ENCODE assay signal across 31 cellular contexts in the genomic region with DNA sequence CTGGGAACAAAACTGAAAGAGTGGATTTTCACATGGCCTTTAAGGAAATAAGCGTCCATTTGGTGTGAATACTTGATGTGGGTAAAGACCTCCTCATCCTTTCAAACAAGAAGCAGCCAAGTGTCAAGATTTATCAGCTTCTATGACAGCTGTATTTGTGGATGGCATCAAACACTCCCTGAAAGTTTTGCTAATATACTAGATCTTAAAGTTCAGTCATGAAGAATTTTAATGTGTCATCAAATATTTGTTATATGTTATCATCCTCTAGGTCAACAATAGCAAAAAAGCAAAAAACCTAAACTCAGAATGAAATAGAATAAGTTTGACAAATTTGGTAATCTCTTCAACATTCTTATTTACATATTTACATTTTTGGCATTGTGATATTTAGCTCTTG.
"Had no signal": no experiment of that assay in that cellular context is flagged by ENCODE, and none has a peak within 500 bp of the region (broad histone marks: within the 10 kb centered on the region; RNA-seq: fewer than 3 reads in every experiment).

No MANE protein-coding gene starts in this region.

- H3K27ac ChIP-seq: hepatocyte, pancreas, prostate gland, sigmoid colon, thyroid gland, upper lobe of right lung, WERI-Rb-1 had no signal

- H3K27ac Mint-ChIP-seq: activated CD4-positive, alpha-beta memory T cell treated with anti-CD3 and anti-CD28 coated beads for 36 hours; activated naive CD4-positive, alpha-beta T cell treated with anti-CD3 and anti-CD28 coated beads, Interleukin-2, amount 10 ng/mL, durations not matched to agents 7 days and 5 days; activated naive CD8-positive, alpha-beta T cell treated with anti-CD3 and anti-CD28 coated beads, Interleukin-2, amount 10 ng/mL, durations not matched to agents 7 days and 5 days; activated T-cell treated with anti-CD3 and anti-CD28 coated beads, Interleukin-2, amount 50 U/mL, for 24 hours; naive thymus-derived CD4-positive, alpha-beta T cell; stimulated activated memory B cell treated with anti-CD40 and anti-IgM and Interleukin-4, amounts not matched to agents 10 μg/mL and 1 μg/mL and 100 μg/mL, for 72 hours; stimulated activated naive CD8-positive, alpha-beta T cell treated with anti-CD3 and anti-CD28 coated beads, Interleukin-15, amount 100 ng/mL, for 72 hours had no signal

- H3K9me3 ChIP-seq: pancreas, prostate gland, sigmoid colon, thyroid gland, upper lobe of right lung had no signal

- H3K4me1 Mint-ChIP-seq: activated naive CD4-positive, alpha-beta T cell treated with anti-CD3 and anti-CD28 coated beads, Interleukin-2, amount 10 ng/mL, durations not matched to agents 7 days and 5 days; activated naive CD8-positive, alpha-beta T cell treated with anti-CD3 and anti-CD28 coated beads, Interleukin-2, amount 10 ng/mL, durations not matched to agents 7 days and 5 days; naive thymus-derived CD4-positive, alpha-beta T cell; stimulated activated memory B cell treated with anti-CD40 and anti-IgM and Interleukin-4, amounts not matched to agents 10 μg/mL and 1 μg/mL and 100 μg/mL, for 72 hours; stimulated activated naive CD8-positive, alpha-beta T cell treated with anti-CD3 and anti-CD28 coated beads, Interleukin-15, amount 100 ng/mL, for 72 hours had no signal

- H3K27me3 Mint-ChIP-seq: activated T-cell treated with anti-CD3 and anti-CD28 coated beads, Interleukin-2, amount 50 U/mL, for 24 hours; stimulated activated memory B cell treated with anti-CD40 and anti-IgM and Interleukin-4, amounts not matched to agents 10 μg/mL and 1 μg/mL and 100 μg/mL, for 72 hours; stimulated activated naive CD8-positive, alpha-beta T cell treated with anti-CD3 and anti-CD28 coated beads, Interleukin-15, amount 100 ng/mL, for 72 hours had no signal

- H3K79me2 ChIP-seq: hepatocyte had no signal

- ATAC-seq: activated CD4-positive, CD25-positive, alpha-beta regulatory T cell treated with anti-CD3 and anti-CD28 coated beads, Interleukin-2, amount 50 U/mL, for 24 hours; esophagus mucosa; naive thymus-derived CD4-positive, alpha-beta T cell; pancreas; stimulated activated memory B cell treated with anti-CD40 and anti-IgM and Interleukin-4, amounts not matched to agents 10 μg/mL and 1 μg/mL and 100 μg/mL, for 72 hours; stimulated activated naive CD8-positive, alpha-beta T cell treated with anti-CD3 and anti-CD28 coated beads, Interleukin-15, amount 100 ng/mL, for 72 hours; upper lobe of right lung had no signal

- H3K36me3 ChIP-seq: pancreas, prostate gland, sigmoid colon, thyroid gland, upper lobe of right lung, WERI-Rb-1 had no signal

- H2AFZ ChIP-seq: hepatocyte had no signal

- H3K36me3 Mint-ChIP-seq: activated CD4-positive, alpha-beta memory T cell treated with anti-CD3 and anti-CD28 coated beads for 36 hours; activated naive CD4-positive, alpha-beta T cell treated with anti-CD3 and anti-CD28 coated beads, Interleukin-2, amount 10 ng/mL, durations not matched to agents 7 days and 5 days; activated naive CD8-positive, alpha-beta T cell treated with anti-CD3 and anti-CD28 coated beads, Interleukin-2, amount 10 ng/mL, durations not matched to agents 7 days and 5 days; naive thymus-derived CD4-positive, alpha-beta T cell; stimulated activated memory B cell treated with anti-CD40 and anti-IgM and Interleukin-4, amounts not matched to agents 10 μg/mL and 1 μg/mL and 100 μg/mL, for 72 hours had no signal

- H3K4me3 Mint-ChIP-seq: activated CD4-positive, alpha-beta memory T cell treated with anti-CD3 and anti-CD28 coated beads for 36 hours; activated naive CD4-positive, alpha-beta T cell treated with anti-CD3 and anti-CD28 coated beads, Interleukin-2, amount 10 ng/mL, durations not matched to agents 7 days and 5 days; activated naive CD8-positive, alpha-beta T cell treated with anti-CD3 and anti-CD28 coated beads, Interleukin-2, amount 10 ng/mL, durations not matched to agents 7 days and 5 days; activated T-cell treated with anti-CD3 and anti-CD28 coated beads, Interleukin-2, amount 50 U/mL, for 24 hours; naive thymus-derived CD4-positive, alpha-beta T cell; stimulated activated memory B cell treated with anti-CD40 and anti-IgM and Interleukin-4, amounts not matched to agents 10 μg/mL and 1 μg/mL and 100 μg/mL, for 72 hours; stimulated activated naive CD8-positive, alpha-beta T cell treated with anti-CD3 and anti-CD28 coated beads, Interleukin-15, amount 100 ng/mL, for 72 hours had no signal

- H3K4me2 ChIP-seq: hepatocyte, smooth muscle cell had no signal

- FAIRE-seq: keratinocyte, pancreas had no signal

- DNase-seq: activated CD4-positive, alpha-beta memory T cell treated with anti-CD3 and anti-CD28 coated beads for 36 hours; activated CD4-positive, alpha-beta T cell treated with anti-CD3 and anti-CD28 coated beads for 48 hours; activated CD8-positive, alpha-beta memory T cell treated with anti-CD3 and anti-CD28 coated beads, Interleukin-2, amount 50 U/mL, for 4 hours; activated gamma-delta T cell; activated naive CD4-positive, alpha-beta T cell treated with anti-CD3 and anti-CD28 coated beads, Interleukin-2, amount 10 ng/mL, durations not matched to agents 7 days and 5 days; activated naive CD8-positive, alpha-beta T cell treated with anti-CD3 and anti-CD28 coated beads, Interleukin-2, amount 10 ng/mL, durations not matched to agents 7 days and 5 days; activated T-cell treated with anti-CD3 and anti-CD28 coated beads, Interleukin-2, amount 50 U/mL, for 24 hours; amygdala; central memory CD4-positive, alpha-beta T cell; foreskin melanocyte; midbrain; naive thymus-derived CD4-positive, alpha-beta T cell; pancreas; retina; sigmoid colon; stimulated activated CD4-positive, alpha-beta T cell treated with anti-CD3 and anti-CD28 coated beads, Interleukin-1b, Interleukin-23, amount 100 ng/mL, for 48 hours; stimulated activated CD4-positive, alpha-beta T cell treated with anti-CD3 and anti-CD28 coated beads, Interleukin-4, amount 100 ng/mL, for 4 hours; stimulated activated CD8-positive, alpha-beta memory T cell treated with anti-CD3 and anti-CD28 coated beads, Interleukin-4, amount 100 ng/mL, for 48 hours; stimulated activated naive CD8-positive, alpha-beta T cell treated with anti-CD3 and anti-CD28 coated beads, Interleukin-15, amount 100 ng/mL, for 72 hours; substantia nigra; T1000; thyroid gland; upper lobe of right lung; WERI-Rb-1 had no signal

- H3K27me3 ChIP-seq: hepatocyte, pancreas, sigmoid colon, thyroid gland, upper lobe of right lung had no signal

- H3K4me3 ChIP-seq: hepatocyte, pancreas, prostate gland, sigmoid colon, smooth muscle cell, thyroid gland, upper lobe of right lung had no signal

- H3K4me1 ChIP-seq: pancreas, prostate gland, sigmoid colon, thyroid gland, upper lobe of right lung had no signal
